Comparison of ENCODE assay signal across 28 cellular contexts in genomic region chr22:44837481-44837880, GRCh38.
"Had no signal": no experiment of that assay in that cellular context is flagged by ENCODE, and none has a peak within 500 bp of the region (broad histone marks: within the 10 kb centered on the region; RNA-seq: fewer than 3 reads in every experiment).

No MANE protein-coding gene starts in this region.

- H3K27me3 ChIP-seq: ovary had no signal

- ATAC-seq: effector memory CD8-positive, alpha-beta T cell; gastrocnemius medialis; left cardiac atrium; left ventricle myocardium superior; sciatic nerve; stimulated activated effector memory CD8-positive, alpha-beta T cell treated with anti-CD3 and anti-CD28 coated beads, Interleukin-12 subunit alpha, Interleukin-12 subunit beta, amount 100 ng/mL, for 72 hours had no signal

- H3K9me3 ChIP-seq: prostate gland had no signal

- H3K4me3 ChIP-seq: gastrocnemius medialis, ovary, prostate gland, skin epidermis, thoracic aorta had no signal

- DNase-seq: activated CD4-positive, alpha-beta memory T cell treated with anti-CD3 and anti-CD28 coated beads for 36 hours; activated CD4-positive, alpha-beta T cell treated with anti-CD3 and anti-CD28 coated beads, Interleukin-2, amount 10 ng/mL, durations not matched to agents 24 days and 14 days; activated CD4-positive, CD25-positive, alpha-beta regulatory T cell treated with anti-CD3 and anti-CD28 coated beads, Interleukin-2, amount 50 U/mL, for 72 hours; activated CD8-positive, alpha-beta memory T cell treated with anti-CD3 and anti-CD28 coated beads, Interleukin-2, amount 50 U/mL, for 48 hours; activated gamma-delta T cell; activated naive CD4-positive, alpha-beta T cell treated with anti-CD3 and anti-CD28 coated beads, Interleukin-2, amount 10 ng/mL, durations not matched to agents 7 days and 5 days; activated T-cell treated with anti-CD3 and anti-CD28 coated beads, Interleukin-2, amount 50 U/mL, for 24 hours; amygdala; cortex of kidney; effector memory CD8-positive, alpha-beta T cell; erythroblast; gastrocnemius medialis; glutamatergic neuron; left cardiac atrium; left ventricle myocardium superior; ovary; retina; stimulated activated CD4-positive, alpha-beta T cell treated with anti-CD3 and anti-CD28 coated beads, Interleukin-12 subunit alpha, Interleukin-12 subunit beta, amount 100 ng/mL, for 4 hours; stimulated activated CD4-positive, alpha-beta T cell treated with anti-CD3 and anti-CD28 coated beads, Interleukin-4, amount 100 ng/mL, for 1 hour; trophoblast cell; WERI-Rb-1 had no signal

- H3K4me1 ChIP-seq: gastrocnemius medialis, prostate gland had no signal

- FAIRE-seq: islet of Langerhans, urothelium cell line had no signal

- H3K27ac ChIP-seq: gastrocnemius medialis, ovary, prostate gland, skin epidermis, thoracic aorta, WERI-Rb-1 had no signal

- H3K36me3 ChIP-seq: gastrocnemius medialis, ovary, prostate gland, thoracic aorta, WERI-Rb-1 had no signal
